17 cellular contexts compared by ENCODE assay signal in the genomic region with DNA sequence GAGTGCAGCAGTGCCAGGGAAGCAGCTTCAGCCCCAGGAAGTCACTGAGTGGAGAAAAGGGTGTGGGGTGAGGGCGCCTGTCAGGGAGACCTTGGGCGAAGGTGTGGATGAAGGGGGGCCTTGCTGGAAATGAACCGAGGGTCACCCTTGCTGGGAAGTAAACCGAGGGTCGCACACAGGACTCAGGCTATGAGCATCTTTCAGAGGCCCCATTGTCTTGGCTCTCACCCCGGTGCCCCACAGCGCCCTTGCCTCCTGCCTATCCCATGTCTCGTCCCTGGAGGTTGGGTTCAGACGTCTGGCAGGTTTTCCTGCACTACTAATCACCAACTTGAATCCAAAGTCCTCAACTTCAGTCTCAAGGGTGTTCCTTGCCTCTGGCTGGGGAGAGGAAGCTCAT.
"Had no signal": no experiment of that assay in that cellular context is flagged by ENCODE, and none has a peak within 500 bp of the region (broad histone marks: within the 10 kb centered on the region; RNA-seq: fewer than 3 reads in every experiment).

No MANE protein-coding gene starts in this region.

- H3K27ac Mint-ChIP-seq: activated CD4-positive, alpha-beta T cell treated with anti-CD3 and anti-CD28 coated beads, Interleukin-2, amount 10 ng/mL, durations not matched to agents 7 days and 5 days; activated naive CD8-positive, alpha-beta T cell; dendritic cell treated with granulocyte-macrophage colony-stimulating factor and Interleukin-4, amounts not matched to agents 40 ng/mL and 50 ng/mL, for 4 days; stimulated activated naive B cell treated with anti-CD40 and anti-IgM and Interleukin-4, amounts not matched to agents 10 μg/mL and 1 μg/mL and 100 μg/mL, for 72 hours had no signal

- H3K4me1 ChIP-seq: prostate gland, right lobe of liver had no signal

- H3K36me3 Mint-ChIP-seq: activated naive CD8-positive, alpha-beta T cell; naive B cell; stimulated activated naive B cell treated with anti-CD40 and anti-IgM and Interleukin-4, amounts not matched to agents 10 μg/mL and 1 μg/mL and 100 μg/mL, for 72 hours had no signal

- H3K36me3 ChIP-seq: prostate gland, right lobe of liver had no signal

- H3K4me3 Mint-ChIP-seq: activated CD4-positive, alpha-beta T cell treated with anti-CD3 and anti-CD28 coated beads, Interleukin-2, amount 10 ng/mL, durations not matched to agents 7 days and 5 days; activated naive CD8-positive, alpha-beta T cell; dendritic cell treated with granulocyte-macrophage colony-stimulating factor and Interleukin-4, amounts not matched to agents 40 ng/mL and 50 ng/mL, for 4 days; stimulated activated naive B cell treated with anti-CD40 and anti-IgM and Interleukin-4, amounts not matched to agents 10 μg/mL and 1 μg/mL and 100 μg/mL, for 72 hours had no signal

- H3K9me3 Mint-ChIP-seq: activated CD4-positive, alpha-beta T cell treated with anti-CD3 and anti-CD28 coated beads, Interleukin-2, amount 10 ng/mL, durations not matched to agents 7 days and 5 days; dendritic cell treated with granulocyte-macrophage colony-stimulating factor and Interleukin-4, amounts not matched to agents 40 ng/mL and 50 ng/mL, for 4 days; naive B cell; stimulated activated naive B cell treated with anti-CD40 and anti-IgM and Interleukin-4, amounts not matched to agents 10 μg/mL and 1 μg/mL and 100 μg/mL, for 72 hours had no signal

- FAIRE-seq: TTC549 had no signal

- H3K27ac ChIP-seq: prostate gland, right lobe of liver had no signal

- H3K27me3 ChIP-seq: right lobe of liver had no signal

- H3K9me3 ChIP-seq: prostate gland, right lobe of liver had no signal

- ATAC-seq: esophagus mucosa; left colon; right lobe of liver; stimulated activated naive B cell treated with anti-CD40 and anti-IgM and Interleukin-4, amounts not matched to agents 10 μg/mL and 1 μg/mL and 100 μg/mL, for 72 hours had no signal

- H3K4me3 ChIP-seq: lung, prostate gland, right lobe of liver had no signal

- H3K4me1 Mint-ChIP-seq: activated CD4-positive, alpha-beta T cell treated with anti-CD3 and anti-CD28 coated beads, Interleukin-2, amount 10 ng/mL, durations not matched to agents 7 days and 5 days had no signal

- DNase-seq: activated CD4-positive, alpha-beta T cell treated with anti-CD3 and anti-CD28 coated beads, Interleukin-2, amount 10 ng/mL, durations not matched to agents 7 days and 5 days; activated CD4-positive, CD25-positive, alpha-beta regulatory T cell; aorta; glutamatergic neuron; left colon; naive B cell; nucleus accumbens; right lobe of liver; stimulated activated naive B cell treated with anti-CD40 and anti-IgM and Interleukin-4, amounts not matched to agents 10 μg/mL and 1 μg/mL and 100 μg/mL, for 72 hours; T-helper 2 cell; trophoblast cell had no signal
